Comparison of ENCODE assay signal across 1 cellular context in genomic region chr14:103657466-103657865, GRCh38.
TF ChIP-seq lines count a peak whose summit lies in the region.

No MANE protein-coding gene starts in this region.

TF ChIP-seq in IMR-90, 13 proteins besides CTCF, POLR2A, EP300 and RAD21:
- no peak for TF ChIP-seq RFX5 (IDR thresholded peaks at IDR 0.05; ENCODE audit: low read depth, low read length)
- no peak for TF ChIP-seq CHD1 (IDR thresholded peaks at IDR 0.05; ENCODE audit: low read depth, low read length)
- TF ChIP-seq MAFK (IDR thresholded peaks at IDR 0.05; ENCODE audit: low read depth, low read length) = peak; percentile 44; the same call in 1 of the 2 replicates
- TF ChIP-seq, protein P1, sequence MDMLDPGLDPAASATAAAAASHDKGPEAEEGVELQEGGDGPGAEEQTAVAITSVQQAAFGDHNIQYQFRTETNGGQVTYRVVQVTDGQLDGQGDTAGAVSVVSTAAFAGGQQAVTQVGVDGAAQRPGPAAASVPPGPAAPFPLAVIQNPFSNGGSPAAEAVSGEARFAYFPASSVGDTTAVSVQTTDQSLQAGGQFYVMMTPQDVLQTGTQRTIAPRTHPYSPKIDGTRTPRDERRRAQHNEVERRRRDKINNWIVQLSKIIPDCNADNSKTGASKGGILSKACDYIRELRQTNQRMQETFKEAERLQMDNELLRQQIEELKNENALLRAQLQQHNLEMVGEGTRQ (IDR thresholded peaks at IDR 0.05; ENCODE audit: low read depth, low read length) = no peak
- peak; percentile 73 for TF ChIP-seq CEBPB (IDR thresholded peaks at IDR 0.05; ENCODE audit: low read depth, low read length)
- TF ChIP-seq NFE2L2 (IDR thresholded peaks at IDR 0.05; ENCODE audit: low read depth, low read length) = 0 out of 2 replicates have a peak, but pooled peaks have one; percentile 32
- TF ChIP-seq MAZ (IDR thresholded peaks at IDR 0.05; ENCODE audit: borderline replicate concordance, low read depth, low read length) = no peak
- no peak for TF ChIP-seq RCOR1 (IDR thresholded peaks at IDR 0.05; ENCODE audit: insufficient replicate concordance, low read length)
- no peak for TF ChIP-seq FOS (IDR thresholded peaks at IDR 0.05; ENCODE audit: low read depth, low read length)
- TF ChIP-seq SMC3 (IDR thresholded peaks at IDR 0.05; ENCODE audit: low read depth, low read length) = no peak
- TF ChIP-seq MXI1 (IDR thresholded peaks at IDR 0.05; ENCODE audit: borderline replicate concordance, low read depth, low read length) = 0 out of 2 replicates have a peak, but pooled peaks have one; percentile 10
- no peak for TF ChIP-seq ELK1 (IDR thresholded peaks at IDR 0.05; ENCODE audit: borderline replicate concordance, low read depth, low read length)
- no peak for TF ChIP-seq BHLHE40 (IDR thresholded peaks at IDR 0.05; ENCODE audit: low read depth, low read length)
TF ChIP-seq in IMR-90: peak in this region for 4.
